Comparison of ENCODE assay signal across 8 cellular contexts in genomic region chr1:185364528-185364927, GRCh38.
A peak's percentile ranks its signal among the peaks of the same experiment; 100 is the strongest.
DNase-seq lines count a peak whose midpoint lies in the region; ATAC-seq and TF ChIP-seq lines count a peak whose summit lies in the region.
"Not testable (repeated sequence)": the region's sequence is repeated elsewhere in the genome, so short reads cannot be mapped to it uniquely, and the experiment has no call there.

No MANE protein-coding gene starts in this region.

- not testable (repeated sequence) for H3K36me3 Mint-ChIP-seq in memory B cell

- not testable (repeated sequence) for TF ChIP-seq CTCF in DOHH2 (IDR thresholded peaks at IDR 0.05; ENCODE audit: low read depth, low read length, poor library complexity, severe bottlenecking)

- not testable (repeated sequence) for H3K4me3 Mint-ChIP-seq in memory B cell

- peaks cover 11% of the 10 kb centered on the region for H3K9me3 Mint-ChIP-seq in memory B cell

- H3K4me2 ChIP-seq in DOHH2 (ENCODE audit: low read length): 0 out of 2 replicates have a peak overlapping the region, but pooled peaks have one; percentile 12

- not testable (repeated sequence) for DNase-seq in memory B cell (ENCODE audit: low spot score in 2 of 2)

- H3F3A ChIP-seq in DOHH2 (ENCODE audit: control insufficient read depth, insufficient read depth): not testable (repeated sequence)

- not testable (repeated sequence) for H3K4me3 ChIP-seq in DOHH2 (ENCODE audit: low read length)

- H3K79me2 ChIP-seq in DOHH2 (ENCODE audit: control insufficient read depth, low read length): not testable (repeated sequence)

- not testable (repeated sequence) for H3K27me3 Mint-ChIP-seq in memory B cell

- not testable (repeated sequence) for H3K9me3 ChIP-seq in DOHH2 (ENCODE audit: control insufficient read depth, insufficient read depth, low read length)

- not testable (repeated sequence) for H3K27ac Mint-ChIP-seq in memory B cell

- peak; percentile 62 for ATAC-seq in GM18520 (IDR thresholded peaks at IDR 0.05; ENCODE audit: unreplicated experiment)
- ATAC-seq in GM19351 (IDR thresholded peaks at IDR 0.05; ENCODE audit: unreplicated experiment): peak; percentile 69
- ATAC-seq in GM21529 (IDR thresholded peaks at IDR 0.05; ENCODE audit: unreplicated experiment): peak; percentile 57
- ATAC-seq in HG02840 (IDR thresholded peaks at IDR 0.05; ENCODE audit: low FRiP score, unreplicated experiment): peak; percentile 55
- ATAC-seq in HG03280 (IDR thresholded peaks at IDR 0.05; ENCODE audit: unreplicated experiment): peak; percentile 47
- peak; percentile 64 for ATAC-seq in HG03565 (IDR thresholded peaks at IDR 0.05; ENCODE audit: unreplicated experiment)
- peak; percentile 52 for ATAC-seq in memory B cell (ENCODE audit: low read depth)

- H4K20me1 ChIP-seq in DOHH2 (ENCODE audit: control insufficient read depth, insufficient read depth, low read depth, low read length): not testable (repeated sequence)

- H3K4me1 ChIP-seq in DOHH2 (ENCODE audit: control insufficient read depth, low read length): not testable (repeated sequence)

- H3K27me3 ChIP-seq in DOHH2 (ENCODE audit: control insufficient read depth, low read length): not testable (repeated sequence)

- not testable (repeated sequence) for H3K9me2 ChIP-seq in DOHH2 (replicated peaks; ENCODE audit: control insufficient read depth, low read length)

- not testable (repeated sequence) for H3K36me3 ChIP-seq in DOHH2 (ENCODE audit: control insufficient read depth, low read length)

- H3K27ac ChIP-seq in DOHH2 (ENCODE audit: low read depth, low read length): not testable (repeated sequence)

- peaks cover 20% of the 10 kb centered on the region for H3K4me1 Mint-ChIP-seq in memory B cell
